8 cellular contexts compared by ENCODE assay signal in the genomic region with DNA sequence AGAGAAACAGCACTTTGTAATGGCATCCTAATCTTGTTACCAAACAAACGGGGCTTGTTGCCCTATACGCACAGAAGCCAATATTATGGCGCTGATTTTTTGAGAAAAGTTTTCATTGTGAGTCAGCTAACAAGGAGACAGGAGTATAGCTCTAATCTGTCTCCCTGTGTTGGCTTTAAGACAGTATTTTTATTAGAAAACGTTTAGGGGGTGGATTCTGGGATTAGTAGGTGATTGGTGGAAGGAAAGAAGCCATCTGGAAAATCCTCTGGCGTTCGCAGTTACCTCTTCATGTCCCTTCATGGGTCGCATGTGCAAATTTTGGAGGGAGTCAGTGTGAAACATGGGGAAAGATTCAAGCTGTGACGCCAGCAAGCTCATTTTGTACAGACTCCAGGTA. TPM values are rescaled to one million over a fixed set of nuclear protein-coding genes. Genes with fewer than 3 reads are reported as not detected.
DNase-seq lines count a peak whose midpoint lies in the region; ATAC-seq and TF ChIP-seq lines count a peak whose summit lies in the region.

No MANE protein-coding gene starts in this region.

- no peak for TF ChIP-seq CTCF in body of pancreas (IDR thresholded peaks at IDR 0.05)

- H3K27me3 ChIP-seq in body of pancreas = no peaks in the 10 kb centered on the region

- H3K36me3 Mint-ChIP-seq in activated naive CD4-positive, alpha-beta T cell treated with anti-CD3 and anti-CD28 coated beads, Interleukin-2, amount 50 U/mL, for 24 hours = no peaks in the 10 kb centered on the region

- peak; percentile 21 for ATAC-seq in body of pancreas
- no peak for ATAC-seq in activated CD4-positive, CD25-positive, alpha-beta regulatory T cell treated with anti-CD3 and anti-CD28 coated beads, Interleukin-2, amount 50 U/mL, for 24 hours

- intact Hi-C loops in body of pancreas (cut with DNase I) = no loop called here

- peak overlapping the region; percentile 23 for H3K4me3 Mint-ChIP-seq in activated naive CD4-positive, alpha-beta T cell treated with anti-CD3 and anti-CD28 coated beads, Interleukin-2, amount 50 U/mL, for 24 hours

- TF ChIP-seq POLR2A in body of pancreas (IDR thresholded peaks at IDR 0.05) (peak in 2 of 3 donors; percentile 43 to 59), erythroblast (IDR thresholded peaks at IDR 0.05; ENCODE audit: low read length) (no peak)

- WGBS in body of pancreas, 2 donors = 37 to 38% methylated on average over 8 of the region's 8 CpGs
- WGBS in urinary bladder = 19% methylated on average over 8 of the region's 8 CpGs

- no peaks in the 10 kb centered on the region for H3K36me3 ChIP-seq in body of pancreas (replicated peaks in 1 of 2; ENCODE audit: insufficient read depth in 1 of 2, low read depth in 2 of 2)
- no peaks in the 10 kb centered on the region for H3K36me3 ChIP-seq in urinary bladder (ENCODE audit: insufficient read depth)

- H3K4me1 Mint-ChIP-seq in activated naive CD4-positive, alpha-beta T cell treated with anti-CD3 and anti-CD28 coated beads, Interleukin-2, amount 50 U/mL, for 24 hours = peaks cover 5% of the 10 kb centered on the region

- no peaks in the 10 kb centered on the region for H3K27me3 Mint-ChIP-seq in activated naive CD4-positive, alpha-beta T cell treated with anti-CD3 and anti-CD28 coated beads, Interleukin-2, amount 50 U/mL, for 24 hours

- DNase-seq in activated naive CD4-positive, alpha-beta T cell (lab: John Stamatoyannopoulos, UW) = no peak
- peak; percentile 24 to 40 (median 30) for DNase-seq in body of pancreas
- DNase-seq in medulla oblongata (ENCODE audit: extremely low spot score) = peak; percentile 46
- no peak for DNase-seq in erythroblast (lab: John Stamatoyannopoulos, UW)
- no peak for DNase-seq in stimulated activated CD4-positive, alpha-beta T cell treated with anti-CD3 and anti-CD28 coated beads, Interleukin-4, amount 100 ng/mL, for 24 hours

- peak overlapping the region; percentile 49 to 91 (median 84) for H3K27ac ChIP-seq in body of pancreas
- H3K27ac ChIP-seq in urinary bladder (ENCODE audit: low read depth) = no peak overlapping the region

- peaks cover 17% of the 10 kb centered on the region for H3K4me1 ChIP-seq in body of pancreas
- no peaks in the 10 kb centered on the region for H3K4me1 ChIP-seq in urinary bladder (ENCODE audit: insufficient read depth)

- no peaks in the 10 kb centered on the region for H3K9me3 ChIP-seq in body of pancreas

- H3K9me3 Mint-ChIP-seq in activated naive CD4-positive, alpha-beta T cell treated with anti-CD3 and anti-CD28 coated beads, Interleukin-2, amount 50 U/mL, for 24 hours = no peaks in the 10 kb centered on the region

- H3K4me3 ChIP-seq in body of pancreas = no peak overlapping the region
- peak overlapping the region; percentile 59 for H3K4me3 ChIP-seq in urinary bladder (ENCODE audit: low read depth, low read length)

- no peak overlapping the region for H3K27ac Mint-ChIP-seq in activated naive CD4-positive, alpha-beta T cell treated with anti-CD3 and anti-CD28 coated beads, Interleukin-2, amount 50 U/mL, for 24 hours

RNA-seq across cellular contexts. Expression of a gene that starts 0.7 kb away (rescaled TPM):
- total RNA-seq in body of pancreas (10 to 100 TPM in 1 of 2 donors, 1 to 10 TPM in 1; 9.3 to 10.5 TPM), urinary bladder (56.5 TPM)
- polyA plus RNA-seq in urinary bladder = 16.6 TPM

RNA-seq across cellular contexts. Expression of a gene that starts 54.4 kb away (rescaled TPM):
- total RNA-seq in body of pancreas (not detected), urinary bladder (0.69 TPM)
- 0.10 TPM for polyA plus RNA-seq in urinary bladder

Comparison
In these comparisons a context has a peak if more than half of its experiments do, and no peak if none do; other contexts are left out.
1. DNase-seq: peak in body of pancreas (4 of 4) and medulla oblongata (single experiment); none in activated naive CD4-positive, alpha-beta T cell (0 of 4), erythroblast (0 of 2) and stimulated activated CD4-positive, alpha-beta T cell treated with anti-CD3 and anti-CD28 coated beads, Interleukin-4, amount 100 ng/mL, for 24 hours (single experiment).